10 cellular contexts compared by ENCODE assay signal in genomic region chr6:166587631-166588413, GRCh38.
DNase-seq lines count a peak whose midpoint lies in the region; ATAC-seq and TF ChIP-seq lines count a peak whose summit lies in the region.
"Had no signal": no experiment of that assay in that cellular context is flagged by ENCODE, and none has a peak within 500 bp of the region (broad histone marks: within the 10 kb centered on the region; RNA-seq: fewer than 3 reads in every experiment).

No MANE protein-coding gene starts in this region.

- H3K4me2 ChIP-seq in Loucy (ENCODE audit: low read depth, low read length, poor library complexity, severe bottlenecking) (peak overlapping the region; percentile 68), parathyroid adenoma (ENCODE audit: low read length) (peak overlapping the region; percentile 50)

- H3K4me3 ChIP-seq in Loucy (ENCODE audit: low read length, poor library complexity, severe bottlenecking) (no peak overlapping the region), parathyroid adenoma (ENCODE audit: low read depth, low read length) (no peak overlapping the region)

- H3K9me2 ChIP-seq in Loucy (replicated peaks; ENCODE audit: low read depth, low read length) = no peaks in the 10 kb centered on the region

- no peak overlapping the region for H2AFZ ChIP-seq in Loucy (ENCODE audit: low read length)
- H2AFZ ChIP-seq in parathyroid adenoma = peak overlapping the region; percentile 43

- H3K27me3 ChIP-seq in Loucy (ENCODE audit: insufficient read depth, low read length, poor library complexity, severe bottlenecking) (no peaks in the 10 kb centered on the region), parathyroid adenoma (ENCODE audit: control insufficient read depth, insufficient read depth, low read length) (no peaks in the 10 kb centered on the region)

- H3K4me1 ChIP-seq in Loucy (ENCODE audit: insufficient read depth, low read length, poor library complexity, severe bottlenecking) (peaks cover 47% of the 10 kb centered on the region), parathyroid adenoma (peaks cover 66% of the 10 kb centered on the region)

- H3K9me3 ChIP-seq in Loucy (ENCODE audit: insufficient read depth, low read depth, low read length) = no peaks in the 10 kb centered on the region
- H3K9me3 ChIP-seq in parathyroid adenoma (ENCODE audit: control insufficient read depth, low read length) = no peaks in the 10 kb centered on the region

- H3F3A ChIP-seq in Loucy (ENCODE audit: low read depth) = no peaks in the 10 kb centered on the region

- TF ChIP-seq CTCF in Loucy (conservative IDR thresholded peaks at IDR 0.05; ENCODE audit: low read length) = no peak
- TF ChIP-seq CTCF in parathyroid adenoma (IDR thresholded peaks at IDR 0.05) = no peak

- H4K20me1 ChIP-seq in Loucy (ENCODE audit: insufficient read depth, low read length, poor library complexity, severe bottlenecking) = no peaks in the 10 kb centered on the region

- H3K36me3 ChIP-seq in Loucy (ENCODE audit: insufficient read depth, low read length) = no peaks in the 10 kb centered on the region
- no peaks in the 10 kb centered on the region for H3K36me3 ChIP-seq in parathyroid adenoma (ENCODE audit: control insufficient read depth, insufficient read depth, low read length)

- peak; percentile 68 for DNase-seq in GM19238 (ENCODE audit: insufficient read length, low spot score)
- DNase-seq in LoVo (ENCODE audit: low spot score) = no peak
- no peak for DNase-seq in dedifferentiated amniotic fluid mesenchymal stem cell (ENCODE audit: extremely low spot score)
- DNase-seq in NCI-H2171 (lab: John Stamatoyannopoulos, UW) = no peak
- DNase-seq: activated T-cell treated with anti-CD3 and anti-CD28 coated beads, Interleukin-2, amount 50 U/mL, for 4 hours; naive thymus-derived CD8-positive, alpha-beta T cell; PC-3 had no signal

- H3K27ac ChIP-seq in parathyroid adenoma = peak overlapping the region; percentile 89

- peak; percentile 78 for ATAC-seq in HG02759 (IDR thresholded peaks at IDR 0.05; ENCODE audit: unreplicated experiment)
- ATAC-seq: activated T-cell treated with anti-CD3 and anti-CD28 coated beads, Interleukin-2, amount 50 U/mL, for 4 hours; naive thymus-derived CD8-positive, alpha-beta T cell; PC-3 had no signal

- H3K79me2 ChIP-seq in Loucy (ENCODE audit: insufficient read depth, low read length) = no peaks in the 10 kb centered on the region
- peaks cover 42% of the 10 kb centered on the region for H3K79me2 ChIP-seq in parathyroid adenoma

- H3K9ac ChIP-seq in Loucy (ENCODE audit: low read depth, low read length, poor library complexity, severe bottlenecking) (no peak overlapping the region), parathyroid adenoma (no peak overlapping the region)
